18 cellular contexts compared by ENCODE assay signal in genomic region chr2:100999995-101000394, GRCh38. TPM values are rescaled to one million over a fixed set of nuclear protein-coding genes. Genes with fewer than 3 reads are reported as not detected.
DNase-seq lines count a peak whose midpoint lies in the region; ATAC-seq and TF ChIP-seq lines count a peak whose summit lies in the region.
"Had no signal": no experiment of that assay in that cellular context is flagged by ENCODE, and none has a peak within 500 bp of the region (broad histone marks: within the 10 kb centered on the region; RNA-seq: fewer than 3 reads in every experiment).

No MANE protein-coding gene starts in this region.

- H3K27me3 Mint-ChIP-seq in natural killer cell (ENCODE audit: low read depth in 2 of 2), result peaks cover 3 to 9% of the 10 kb centered on the region in 2 donors
- peaks cover 0 to 4% of the 10 kb centered on the region in 2 donors for H3K27me3 Mint-ChIP-seq in natural killer cell treated with Interleukin-12 subunit alpha and Interleukin-12 subunit beta and Interleukin-15 and Interleukin-18, amount 100 ng/mL, for 72 hours
- no peaks in the 10 kb centered on the region for H3K27me3 Mint-ChIP-seq in T-helper 17 cell
- H3K27me3 Mint-ChIP-seq in nephron (ENCODE audit: low read depth), result peaks cover 11% of the 10 kb centered on the region
- no peaks in the 10 kb centered on the region for H3K27me3 Mint-ChIP-seq in type B pancreatic cell

- no peaks in the 10 kb centered on the region for H3K9me3 ChIP-seq in T-helper 17 cell (ENCODE audit: control insufficient read depth, low read length, poor library complexity, severe bottlenecking)
- no peaks in the 10 kb centered on the region for H3K9me3 ChIP-seq in MM.1S (replicated peaks; ENCODE audit: insufficient read depth, low read length)

- H3K79me2 ChIP-seq in MM.1S (ENCODE audit: low read length), result peaks cover 29% of the 10 kb centered on the region

- no peak for DNase-seq in natural killer cell
- no peak for DNase-seq in natural killer cell treated with Interleukin-12 subunit alpha and Interleukin-12 subunit beta and Interleukin-15 and Interleukin-18, amount 100 ng/mL, for 72 hours (ENCODE audit: low spot score)
- DNase-seq in T-helper 17 cell, result no peak
- no peak for DNase-seq in type B pancreatic cell (ENCODE audit: extremely low spot score, unreplicated experiment)
- DNase-seq in NCI-H1436 treated with DMSO at 0.1 percent for 48 hours (lab: John Stamatoyannopoulos, UW), result no peak
- DNase-seq in MM.1S, result no peak
- DNase-seq: NCI-H1417, NCI-H1930, NCI-H226, NCI-H524 treated with DMSO at 0.1 percent for 48 hours, PC-3, SIG-M5 had no signal

- H2AFZ ChIP-seq in MM.1S (ENCODE audit: low read length), result no peak overlapping the region

- 0 out of 2 replicates have a peak, but pooled peaks cover 3% of the 10 kb centered on the region for H4K20me1 ChIP-seq in MM.1S (ENCODE audit: insufficient read depth, low read length)

- H3K4me2 ChIP-seq in MM.1S (ENCODE audit: low read depth, low read length), result no peak overlapping the region
- H3K4me2 ChIP-seq: BLaER1 treated with 17β-estradiol and CSF1 and Interleukin-3, amounts not matched to agents 10 nM and 100 nM; KMS-11 had no signal

- no peak overlapping the region for H3K9ac ChIP-seq in MM.1S (ENCODE audit: low read length)
- H3K9ac ChIP-seq: BLaER1 treated with 17β-estradiol and CSF1 and Interleukin-3, amounts not matched to agents 10 nM and 100 nM; KMS-11 had no signal

- no peak overlapping the region for H3K4me3 ChIP-seq in MM.1S (ENCODE audit: low read length)
- H3K4me3 ChIP-seq: BLaER1 treated with 17β-estradiol and CSF1 and Interleukin-3, amounts not matched to agents 10 nM and 100 nM had no signal

- H3K36me3 Mint-ChIP-seq in natural killer cell (peaks cover 18% of the 10 kb centered on the region), T-helper 17 cell (ENCODE audit: low read depth) (peaks cover 18% of the 10 kb centered on the region), nephron (ENCODE audit: low read depth) (peaks cover 22% of the 10 kb centered on the region), type B pancreatic cell (peaks cover 27% of the 10 kb centered on the region)
- H3K36me3 Mint-ChIP-seq in natural killer cell treated with Interleukin-12 subunit alpha and Interleukin-12 subunit beta and Interleukin-15 and Interleukin-18, amount 100 ng/mL, for 72 hours, result peaks cover 25% of the 10 kb centered on the region

- no peaks in the 10 kb centered on the region for H3K27me3 ChIP-seq in MM.1S (replicated peaks; ENCODE audit: insufficient read depth, low read length)
- H3K27me3 ChIP-seq: BLaER1 treated with 17β-estradiol and CSF1 and Interleukin-3, amounts not matched to agents 10 nM and 100 nM had no signal

- H3F3A ChIP-seq in MM.1S (ENCODE audit: insufficient read depth, low read length), result peaks cover 8% of the 10 kb centered on the region; the same call in 1 of the 2 replicates

- TF ChIP-seq CTCF in natural killer cell (IDR thresholded peaks at IDR 0.05) (no peak), nephron (IDR thresholded peaks at IDR 0.05; ENCODE audit: unreplicated experiment in 3 of 3) (no peak), type B pancreatic cell (conservative IDR thresholded peaks at IDR 0.05) (no peak), MM.1S (IDR thresholded peaks at IDR 0.05; ENCODE audit: low read length) (no peak)

- H3K4me1 Mint-ChIP-seq in natural killer cell, result peaks cover 32 to 34% of the 10 kb centered on the region in 2 donors
- peaks cover 31 to 32% of the 10 kb centered on the region in 2 donors for H3K4me1 Mint-ChIP-seq in natural killer cell treated with Interleukin-12 subunit alpha and Interleukin-12 subunit beta and Interleukin-15 and Interleukin-18, amount 100 ng/mL, for 72 hours (ENCODE audit: low read depth in 2 of 2)
- H3K4me1 Mint-ChIP-seq in T-helper 17 cell, result peaks cover 29% of the 10 kb centered on the region
- H3K4me1 Mint-ChIP-seq in nephron, result peaks cover 27% of the 10 kb centered on the region
- H3K4me1 Mint-ChIP-seq in type B pancreatic cell (ENCODE audit: unreplicated experiment), result peaks cover 22% of the 10 kb centered on the region

- ATAC-seq in natural killer cell (no peak), T-helper 17 cell (no peak), HG03159 (IDR thresholded peaks at IDR 0.05; ENCODE audit: unreplicated experiment) (no peak)
- ATAC-seq in natural killer cell treated with Interleukin-12 subunit alpha and Interleukin-12 subunit beta and Interleukin-15 and Interleukin-18, amount 100 ng/mL, for 72 hours, result no peak
- ATAC-seq: PC-3, SK-N-SH treated with all-trans-retinoic acid at 6 μM for 48 hours had no signal

- H3K4me1 ChIP-seq in MM.1S (ENCODE audit: low read length), result peaks cover 12% of the 10 kb centered on the region

- H3K9me2 ChIP-seq in MM.1S (replicated peaks; ENCODE audit: insufficient read depth, low read length), result no peaks in the 10 kb centered on the region

- peak overlapping the region; percentile 65 for H3K4me3 Mint-ChIP-seq in natural killer cell
- no peak overlapping the region for H3K4me3 Mint-ChIP-seq in natural killer cell treated with Interleukin-12 subunit alpha and Interleukin-12 subunit beta and Interleukin-15 and Interleukin-18, amount 100 ng/mL, for 72 hours
- H3K4me3 Mint-ChIP-seq in T-helper 17 cell, result peak overlapping the region; percentile 67
- H3K4me3 Mint-ChIP-seq in nephron, result peak overlapping the region; percentile 72 to 80 (median 80)
- H3K4me3 Mint-ChIP-seq in type B pancreatic cell, result peak overlapping the region; percentile 76

- H3K9me3 Mint-ChIP-seq in natural killer cell, result no peaks in the 10 kb centered on the region
- H3K9me3 Mint-ChIP-seq in natural killer cell treated with Interleukin-12 subunit alpha and Interleukin-12 subunit beta and Interleukin-15 and Interleukin-18, amount 100 ng/mL, for 72 hours, result no peaks in the 10 kb centered on the region
- H3K9me3 Mint-ChIP-seq in nephron, result no peaks in the 10 kb centered on the region
- H3K9me3 Mint-ChIP-seq in type B pancreatic cell, result peaks cover 7% of the 10 kb centered on the region

- H3K36me3 ChIP-seq in MM.1S (replicated peaks; ENCODE audit: insufficient read depth, low read length), result peaks cover 15% of the 10 kb centered on the region

- no peak overlapping the region for H3K27ac ChIP-seq in MM.1S (ENCODE audit: low read length)
- H3K27ac ChIP-seq: BLaER1 treated with 17β-estradiol and CSF1 and Interleukin-3, amounts not matched to agents 10 nM and 100 nM; KMS-11; RWPE1 had no signal

- H3K27ac Mint-ChIP-seq in natural killer cell (peak overlapping the region; percentile 0 to 41), T-helper 17 cell (peak overlapping the region; percentile 21), nephron (peak overlapping the region; percentile 11 to 83 (median 60)), type B pancreatic cell (peak overlapping the region; percentile 30)
- peak overlapping the region in 1 of 2 donors; percentile 40 for H3K27ac Mint-ChIP-seq in natural killer cell treated with Interleukin-12 subunit alpha and Interleukin-12 subunit beta and Interleukin-15 and Interleukin-18, amount 100 ng/mL, for 72 hours

- intact Hi-C loops in natural killer cell (cut with micrococcal nuclease), result loop anchor here (5.0 kb wide), 2 partner anchors 418 to 583 kb away; partner anchors contain the start of gene CHST10

RNA-seq across cellular contexts. Expression of gene RPL31, which starts 2.1 kb away (rescaled TPM):
- total RNA-seq in natural killer cell (100 to 1,000 TPM; 797 to 996 (median 940) TPM), T-helper 17 cell (1,000 to 10,000 TPM; 1,930 to 1,963 TPM), type B pancreatic cell (ENCODE audit: low replicate concordance) (1,718 and 2,012 TPM in 2 replicates)
- total RNA-seq in natural killer cell treated with Interleukin-12 subunit alpha and Interleukin-12 subunit beta and Interleukin-15 and Interleukin-18, amount 100 ng/mL, for 72 hours, result 1,000 to 10,000 TPM in 1 of 2 donors, 100 to 1,000 TPM in 1; 623 to 1,027 TPM
